Comparison of ENCODE assay signal across 1 cellular context in genomic region chr19:33290082-33290815, GRCh38.
TF ChIP-seq lines count a peak whose summit lies in the region.

No MANE protein-coding gene starts in this region.

TF ChIP-seq in WTC11, 78 proteins besides CTCF, POLR2A, EP300 and RAD21 (continued from another document):
- TF ChIP-seq, protein P1, sequence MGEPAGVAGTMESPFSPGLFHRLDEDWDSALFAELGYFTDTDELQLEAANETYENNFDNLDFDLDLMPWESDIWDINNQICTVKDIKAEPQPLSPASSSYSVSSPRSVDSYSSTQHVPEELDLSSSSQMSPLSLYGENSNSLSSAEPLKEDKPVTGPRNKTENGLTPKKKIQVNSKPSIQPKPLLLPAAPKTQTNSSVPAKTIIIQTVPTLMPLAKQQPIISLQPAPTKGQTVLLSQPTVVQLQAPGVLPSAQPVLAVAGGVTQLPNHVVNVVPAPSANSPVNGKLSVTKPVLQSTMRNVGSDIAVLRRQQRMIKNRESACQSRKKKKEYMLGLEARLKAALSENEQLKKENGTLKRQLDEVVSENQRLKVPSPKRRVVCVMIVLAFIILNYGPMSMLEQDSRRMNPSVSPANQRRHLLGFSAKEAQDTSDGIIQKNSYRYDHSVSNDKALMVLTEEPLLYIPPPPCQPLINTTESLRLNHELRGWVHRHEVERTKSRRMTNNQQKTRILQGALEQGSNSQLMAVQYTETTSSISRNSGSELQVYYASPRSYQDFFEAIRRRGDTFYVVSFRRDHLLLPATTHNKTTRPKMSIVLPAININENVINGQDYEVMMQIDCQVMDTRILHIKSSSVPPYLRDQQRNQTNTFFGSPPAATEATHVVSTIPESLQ (CRISPR knock-in tag; IDR thresholded peaks at IDR 0.05), result no peak
- TF ChIP-seq, protein P2, sequence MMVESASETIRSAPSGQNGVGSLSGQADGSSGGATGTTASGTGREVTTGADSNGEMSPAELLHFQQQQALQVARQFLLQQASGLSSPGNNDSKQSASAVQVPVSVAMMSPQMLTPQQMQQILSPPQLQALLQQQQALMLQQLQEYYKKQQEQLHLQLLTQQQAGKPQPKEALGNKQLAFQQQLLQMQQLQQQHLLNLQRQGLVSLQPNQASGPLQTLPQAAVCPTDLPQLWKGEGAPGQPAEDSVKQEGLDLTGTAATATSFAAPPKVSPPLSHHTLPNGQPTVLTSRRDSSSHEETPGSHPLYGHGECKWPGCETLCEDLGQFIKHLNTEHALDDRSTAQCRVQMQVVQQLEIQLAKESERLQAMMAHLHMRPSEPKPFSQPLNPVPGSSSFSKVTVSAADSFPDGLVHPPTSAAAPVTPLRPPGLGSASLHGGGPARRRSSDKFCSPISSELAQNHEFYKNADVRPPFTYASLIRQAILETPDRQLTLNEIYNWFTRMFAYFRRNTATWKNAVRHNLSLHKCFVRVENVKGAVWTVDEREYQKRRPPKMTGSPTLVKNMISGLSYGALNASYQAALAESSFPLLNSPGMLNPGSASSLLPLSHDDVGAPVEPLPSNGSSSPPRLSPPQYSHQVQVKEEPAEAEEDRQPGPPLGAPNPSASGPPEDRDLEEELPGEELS (CRISPR knock-in tag; IDR thresholded peaks at IDR 0.05), result no peak
- TF ChIP-seq OVOL2 (CRISPR knock-in tag; IDR thresholded peaks at IDR 0.05; ENCODE audit: borderline replicate concordance) (no peak), TEAD4 (CRISPR knock-in tag; IDR thresholded peaks at IDR 0.05) (no peak), ELF4 (CRISPR knock-in tag; IDR thresholded peaks at IDR 0.05; ENCODE audit: low read depth) (no peak), NR3C1 (CRISPR knock-in tag; conservative IDR thresholded peaks at IDR 0.05; ENCODE audit: low read depth) (no peak), AFF4 (CRISPR knock-in tag; IDR thresholded peaks at IDR 0.05; ENCODE audit: borderline replicate concordance) (no peak), ZBTB43 (CRISPR knock-in tag; IDR thresholded peaks at IDR 0.05) (no peak), ZNF138 (CRISPR knock-in tag; conservative IDR thresholded peaks at IDR 0.05) (no peak), CREM (CRISPR knock-in tag; IDR thresholded peaks at IDR 0.05) (no peak)
- TF ChIP-seq, protein P3, sequence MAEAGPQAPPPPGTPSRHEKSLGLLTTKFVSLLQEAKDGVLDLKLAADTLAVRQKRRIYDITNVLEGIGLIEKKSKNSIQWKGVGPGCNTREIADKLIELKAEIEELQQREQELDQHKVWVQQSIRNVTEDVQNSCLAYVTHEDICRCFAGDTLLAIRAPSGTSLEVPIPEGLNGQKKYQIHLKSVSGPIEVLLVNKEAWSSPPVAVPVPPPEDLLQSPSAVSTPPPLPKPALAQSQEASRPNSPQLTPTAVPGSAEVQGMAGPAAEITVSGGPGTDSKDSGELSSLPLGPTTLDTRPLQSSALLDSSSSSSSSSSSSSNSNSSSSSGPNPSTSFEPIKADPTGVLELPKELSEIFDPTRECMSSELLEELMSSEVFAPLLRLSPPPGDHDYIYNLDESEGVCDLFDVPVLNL (CRISPR knock-in tag; IDR thresholded peaks at IDR 0.05; ENCODE audit: borderline replicate concordance, low read depth), result no peak
TF ChIP-seq in WTC11: peak in this region for 0.
